22 cellular contexts compared by ENCODE assay signal in the genomic region with DNA sequence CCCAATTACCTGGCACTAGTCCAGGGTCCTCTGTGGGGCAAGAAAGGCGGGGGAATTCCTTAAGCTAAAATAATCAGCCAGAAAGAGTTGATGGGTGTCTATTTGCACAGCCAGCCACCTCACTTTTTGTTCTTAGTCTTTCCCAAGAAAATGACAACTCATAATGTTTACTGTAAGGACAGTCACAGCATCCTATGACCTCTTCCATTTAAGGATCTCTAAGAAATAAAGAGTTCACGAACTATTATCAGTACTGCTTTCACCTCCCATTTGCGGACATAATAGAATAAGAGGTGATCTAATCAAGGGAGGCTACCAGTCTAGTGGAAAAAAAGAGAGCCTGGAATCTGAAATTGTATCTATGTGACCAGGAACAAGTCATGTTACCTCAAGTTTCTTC.
"Had no signal": no experiment of that assay in that cellular context is flagged by ENCODE, and none has a peak within 500 bp of the region (broad histone marks: within the 10 kb centered on the region; RNA-seq: fewer than 3 reads in every experiment).

No MANE protein-coding gene starts in this region.

- FAIRE-seq: kidney had no signal

- H3K9me3 ChIP-seq: left ventricle myocardium inferior, lower lobe of right lung, neutrophil, stomach, thoracic aorta, transverse colon had no signal

- H3K4me3 ChIP-seq: coronary artery, hepatocyte, left ventricle myocardium inferior, lower lobe of right lung, skin epidermis, stomach, thoracic aorta, transverse colon had no signal

- H3K4me2 ChIP-seq: hepatocyte had no signal

- H2AFZ ChIP-seq: hepatocyte had no signal

- H3K9me3 Mint-ChIP-seq: endodermal cell; naive thymus-derived CD4-positive, alpha-beta T cell had no signal

- H3K4me1 Mint-ChIP-seq: endodermal cell; naive thymus-derived CD4-positive, alpha-beta T cell had no signal

- DNase-seq: effector CD4-positive, alpha-beta T cell; endodermal cell; foreskin melanocyte; head of caudate nucleus; kidney; left cardiac atrium; left ventricle myocardium inferior; lower lobe of right lung; mesenchymal stem cell; naive thymus-derived CD4-positive, alpha-beta T cell; stimulated activated CD4-positive, alpha-beta T cell treated with anti-CD3 and anti-CD28 coated beads, Interleukin-2, amount 100 ng/mL, for 24 hours; stimulated activated CD4-positive, alpha-beta T cell treated with anti-CD3 and anti-CD28 coated beads, Interleukin-4, amount 100 ng/mL, for 4 hours; stimulated activated naive CD4-positive, alpha-beta T cell; stomach; substantia nigra; transverse colon had no signal

- H3K27me3 ChIP-seq: hepatocyte, neutrophil, stomach, transverse colon had no signal

- H3K27ac Mint-ChIP-seq: endodermal cell; naive thymus-derived CD4-positive, alpha-beta T cell had no signal

- H3K36me3 ChIP-seq: left ventricle myocardium inferior, lower lobe of right lung, neutrophil, stomach, thoracic aorta, transverse colon had no signal

- H3K4me3 Mint-ChIP-seq: endodermal cell; naive thymus-derived CD4-positive, alpha-beta T cell had no signal

- H3K4me1 ChIP-seq: left ventricle myocardium inferior, lower lobe of right lung, transverse colon had no signal

- H3K27ac ChIP-seq: coronary artery, hepatocyte, left ventricle myocardium inferior, lower lobe of right lung, neutrophil, stomach, thoracic aorta, transverse colon had no signal

- H3K79me2 ChIP-seq: hepatocyte had no signal

- ATAC-seq: left cardiac atrium; lower lobe of right lung; naive thymus-derived CD4-positive, alpha-beta T cell; sciatic nerve had no signal
